25 cellular contexts compared by ENCODE assay signal in genomic region chr5:164000241-164000640, GRCh38.
"Had no signal": no experiment of that assay in that cellular context is flagged by ENCODE, and none has a peak within 500 bp of the region (broad histone marks: within the 10 kb centered on the region; RNA-seq: fewer than 3 reads in every experiment).

No MANE protein-coding gene starts in this region.

- H3K4me3 ChIP-seq: heart right ventricle, left ventricle myocardium inferior, lung, mucosa of descending colon, suprapubic skin, tibial artery had no signal

- H3K36me3 ChIP-seq: brain microvascular endothelial cell, heart right ventricle, left ventricle myocardium inferior, suprapubic skin, tibial artery, WERI-Rb-1 had no signal

- ATAC-seq: activated CD4-positive, CD25-positive, alpha-beta regulatory T cell treated with anti-CD3 and anti-CD28 coated beads, Interleukin-2, amount 50 U/mL, for 24 hours; esophagus mucosa; heart right ventricle; mucosa of descending colon; natural killer cell treated with Interleukin-12 subunit alpha and Interleukin-12 subunit beta and Interleukin-15 and Interleukin-18, amount 100 ng/mL, for 72 hours; right cardiac atrium had no signal

- H3K27me3 ChIP-seq: brain microvascular endothelial cell, foreskin keratinocyte, heart right ventricle, suprapubic skin, tibial artery had no signal

- H3K27ac ChIP-seq: brain microvascular endothelial cell, foreskin keratinocyte, heart right ventricle, left ventricle myocardium inferior, suprapubic skin, tibial artery, WERI-Rb-1 had no signal

- DNase-seq: activated CD4-positive, alpha-beta T cell treated with anti-CD3 and anti-CD28 coated beads for 48 hours; activated CD4-positive, alpha-beta T cell treated with anti-CD3 and anti-CD28 coated beads, Interleukin-2, amount 50 U/mL, for 48 hours; activated CD8-positive, alpha-beta memory T cell treated with anti-CD3 and anti-CD28 coated beads for 24 hours; activated effector memory CD4-positive, alpha-beta T cell treated with anti-CD3 and anti-CD28 coated beads, Interleukin-2, amount 50 U/mL, for 16 hours; activated naive CD4-positive, alpha-beta T cell treated with anti-CD3 and anti-CD28 coated beads, Interleukin-2, amount 10 ng/mL, durations not matched to agents 7 days and 5 days; amniotic stem cell; brain microvascular endothelial cell; caudate nucleus; endodermal cell; foreskin keratinocyte; heart right ventricle; left ventricle myocardium inferior; mucosa of descending colon; posterior cingulate gyrus; right cardiac atrium; stimulated activated CD4-positive, alpha-beta T cell treated with anti-CD3 and anti-CD28 coated beads, Interleukin-15, amount 100 ng/mL, for 24 hours; stimulated activated CD4-positive, alpha-beta T cell treated with anti-CD3 and anti-CD28 coated beads, Interleukin-2, amount 100 ng/mL, for 24 hours; stimulated activated naive CD4-positive, alpha-beta T cell; tibial artery; WERI-Rb-1 had no signal

- H3K4me1 ChIP-seq: heart right ventricle, left ventricle myocardium inferior, suprapubic skin, tibial artery had no signal

- H3K9me3 ChIP-seq: heart right ventricle, left ventricle myocardium inferior, mucosa of descending colon, suprapubic skin, tibial artery had no signal
